In genomic region chr6:55758156-55758942, GRCh38 we compare ENCODE assay signal across 10 cellular contexts.
DNase-seq lines count a peak whose midpoint lies in the region; ATAC-seq and TF ChIP-seq lines count a peak whose summit lies in the region.
"Had no signal": no experiment of that assay in that cellular context is flagged by ENCODE, and none has a peak within 500 bp of the region (broad histone marks: within the 10 kb centered on the region; RNA-seq: fewer than 3 reads in every experiment).

No MANE protein-coding gene starts in this region.

- H3K4me3 ChIP-seq in AG04450 (ENCODE audit: low read depth, low read length) (no peak overlapping the region), cardiac fibroblast (replicated peaks in 1 of 2; ENCODE audit: low read depth in 2 of 2, low read length in 2 of 2) (no peak overlapping the region), H7 (ENCODE audit: insufficient read depth, low read depth, low read length) (no peak overlapping the region)
- H3K4me3 ChIP-seq: stomach had no signal

- H3K27me3 ChIP-seq in AG04450 (ENCODE audit: control insufficient read depth, insufficient read depth, low read length) (no peaks in the 10 kb centered on the region), H7 (ENCODE audit: control insufficient read depth, insufficient read depth, low read length) (no peaks in the 10 kb centered on the region)
- H3K27me3 ChIP-seq: stomach had no signal

- TF ChIP-seq CTCF in AG04450 (IDR thresholded peaks at IDR 0.05; ENCODE audit: low read depth, low read length): no peak
- no peak for TF ChIP-seq CTCF in cardiac fibroblast (IDR thresholded peaks at IDR 0.05; ENCODE audit: low read depth, low read length)

- POLR2A ChIA-PET in AG04450 (lab: Yijun Ruan, JAX): no interaction called here

- H3K27ac ChIP-seq in AG04450 (ENCODE audit: low read depth, low read length): no peak overlapping the region
- H3K27ac ChIP-seq: stomach had no signal

- CTCF ChIA-PET in AG04450 (lab: Charles Lee): interaction anchor here (1.2 kb wide), 1 partner anchor 141 kb away, joined by 3 read pairs; no protein-coding TSS in a partner anchor

- peak; percentile 67 for DNase-seq in AG04450 (ENCODE audit: low read depth, low spot score)
- DNase-seq in HPDE6-E6E7 (ENCODE audit: extremely low spot score): peak; percentile 70
- DNase-seq in cardiac fibroblast (ENCODE audit: low read depth in 2 of 2): peak; percentile 75 to 94
- peak; percentile 81 for DNase-seq in kidney glomerular epithelial cell (lab: John Stamatoyannopoulos, UW)
- no peak for DNase-seq in NCI-H345 treated with DMSO at 0.1 percent for 48 hours (lab: John Stamatoyannopoulos, UW; ENCODE audit: unreplicated experiment)
- no peak for DNase-seq in NCI-H1436 treated with DMSO at 0.1 percent for 48 hours (lab: John Stamatoyannopoulos, UW)
- DNase-seq in H7: no peak
- DNase-seq: NCI-H446, stomach had no signal

- no peak for ATAC-seq in GM21528 (IDR thresholded peaks at IDR 0.05; ENCODE audit: low FRiP score, unreplicated experiment)

- H3K9me3 ChIP-seq in AG04450 (ENCODE audit: control insufficient read depth, insufficient read depth, low read length): no peaks in the 10 kb centered on the region
- H3K9me3 ChIP-seq: stomach had no signal

- H3K36me3 ChIP-seq in H7 (replicated peaks; ENCODE audit: control insufficient read depth, insufficient read depth, low read length): no peaks in the 10 kb centered on the region
- H3K36me3 ChIP-seq: stomach had no signal

Comparison
In these comparisons a context has a peak if more than half of its experiments do, and no peak if none do; other contexts are left out.
1. DNase-seq: peak in AG04450 (single experiment), HPDE6-E6E7 (single experiment), cardiac fibroblast (2 of 2) and kidney glomerular epithelial cell (single experiment); none in NCI-H345 treated with DMSO at 0.1 percent for 48 hours (single experiment), NCI-H1436 treated with DMSO at 0.1 percent for 48 hours (single experiment) and H7 (single experiment).